ENCODE assay signal across 8 cellular contexts in the genomic region with DNA sequence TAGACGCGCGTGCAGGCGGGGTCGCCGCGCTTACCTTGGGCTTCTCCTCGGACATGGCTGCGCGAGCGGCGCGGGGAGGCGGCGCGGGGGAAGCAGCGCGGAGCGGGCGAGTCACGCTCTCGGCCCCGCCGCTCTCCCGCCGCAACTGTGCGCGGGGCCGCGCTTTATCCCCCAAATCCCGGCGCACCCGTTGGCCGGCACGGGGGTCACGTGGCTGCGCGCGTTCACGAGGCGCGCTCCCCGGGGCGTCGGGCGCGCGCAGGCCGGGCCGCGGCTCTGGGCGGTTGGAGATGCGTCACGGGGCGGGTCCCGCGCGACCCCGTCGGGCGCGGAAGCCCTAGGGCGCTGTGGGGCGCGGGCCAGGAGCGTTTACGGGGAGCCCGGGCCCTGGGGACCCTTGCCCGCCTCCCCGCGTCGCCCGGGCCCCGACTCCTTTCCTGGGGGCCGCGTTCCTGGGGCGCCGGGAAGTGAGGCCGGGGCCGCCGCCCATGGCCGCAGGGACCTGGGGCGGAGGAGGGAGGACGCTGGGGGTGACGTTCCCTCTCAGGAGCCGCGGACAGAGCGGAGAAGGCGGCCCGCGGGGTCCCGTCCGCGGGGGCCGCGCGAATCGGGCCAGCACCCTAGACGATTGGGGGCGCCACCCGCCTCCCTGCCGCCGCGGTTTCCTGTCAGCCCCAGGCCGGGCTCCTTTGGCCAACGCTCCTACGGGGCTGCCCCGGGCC. TPM values are rescaled to one million over a fixed set of nuclear protein-coding genes. Genes with fewer than 3 reads are reported as not detected.
DNase-seq lines count a peak whose midpoint lies in the region; ATAC-seq and TF ChIP-seq lines count a peak whose summit lies in the region.

A gene (minus strand): TSS at position 149 of the 722 bp plus-strand sequence. CDS start 94 bp downstream, at position 55.

- ATAC-seq in GM21381 (IDR thresholded peaks at IDR 0.05; ENCODE audit: unreplicated experiment): peak; percentile 61
- ATAC-seq in SK-N-SH treated with all-trans-retinoic acid at 6 μM for 48 hours: peak; percentile 55

- H3K4me3 Mint-ChIP-seq in activated naive CD4-positive, alpha-beta T cell treated with anti-CD3 and anti-CD28 coated beads, Interleukin-2, amount 10 ng/mL, durations not matched to agents 7 days and 5 days: peak within 1 kb of the TSS; percentile 67

- peaks cover 16% of the 10 kb centered on the region for H3K4me1 Mint-ChIP-seq in activated naive CD4-positive, alpha-beta T cell treated with anti-CD3 and anti-CD28 coated beads, Interleukin-2, amount 10 ng/mL, durations not matched to agents 7 days and 5 days

- peaks cover 11% of the 10 kb centered on the region for H3K36me3 Mint-ChIP-seq in activated naive CD4-positive, alpha-beta T cell treated with anti-CD3 and anti-CD28 coated beads, Interleukin-2, amount 10 ng/mL, durations not matched to agents 7 days and 5 days

- CTCF ChIA-PET in activated naive CD4-positive, alpha-beta T cell treated with anti-CD3 and anti-CD28 coated beads, Interleukin-2, amount 10 ng/mL, durations not matched to agents 7 days and 5 days (lab: Charles Lee): interaction anchor here (0.6 to 1.3 kb wide), 3 partner anchors 9 to 17 kb away, joined by 3 read pairs; no protein-coding TSS in a partner anchor

- peaks cover 28% of the 10 kb centered on the region for H3K27me3 Mint-ChIP-seq in activated naive CD4-positive, alpha-beta T cell treated with anti-CD3 and anti-CD28 coated beads, Interleukin-2, amount 10 ng/mL, durations not matched to agents 7 days and 5 days

- peak within 1 kb of the TSS; percentile 77 for H3K27ac Mint-ChIP-seq in activated naive CD4-positive, alpha-beta T cell treated with anti-CD3 and anti-CD28 coated beads, Interleukin-2, amount 10 ng/mL, durations not matched to agents 7 days and 5 days

- H3K9me3 Mint-ChIP-seq in activated naive CD4-positive, alpha-beta T cell treated with anti-CD3 and anti-CD28 coated beads, Interleukin-2, amount 10 ng/mL, durations not matched to agents 7 days and 5 days: peaks cover 22% of the 10 kb centered on the region

- DNase-seq in DMS79 (lab: John Stamatoyannopoulos, UW) (peak; percentile 17), HuH-7 (ENCODE audit: low spot score) (peak; percentile 91), globus pallidus (ENCODE audit: low spot score) (peak; percentile 74), occipital lobe (lab: John Stamatoyannopoulos, UW) (peak; percentile 79), superior temporal gyrus (ENCODE audit: extremely low spot score) (peak; percentile 76)
- DNase-seq in activated naive CD4-positive, alpha-beta T cell treated with anti-CD3 and anti-CD28 coated beads, Interleukin-2, amount 10 ng/mL, durations not matched to agents 7 days and 5 days: peak; percentile 85

TF ChIP-seq in SK-N-SH treated with all-trans-retinoic acid at 6 μM for 48 hours, 23 proteins besides CTCF, POLR2A, EP300 and RAD21 (continues in another document):
- TF ChIP-seq, protein P1, sequence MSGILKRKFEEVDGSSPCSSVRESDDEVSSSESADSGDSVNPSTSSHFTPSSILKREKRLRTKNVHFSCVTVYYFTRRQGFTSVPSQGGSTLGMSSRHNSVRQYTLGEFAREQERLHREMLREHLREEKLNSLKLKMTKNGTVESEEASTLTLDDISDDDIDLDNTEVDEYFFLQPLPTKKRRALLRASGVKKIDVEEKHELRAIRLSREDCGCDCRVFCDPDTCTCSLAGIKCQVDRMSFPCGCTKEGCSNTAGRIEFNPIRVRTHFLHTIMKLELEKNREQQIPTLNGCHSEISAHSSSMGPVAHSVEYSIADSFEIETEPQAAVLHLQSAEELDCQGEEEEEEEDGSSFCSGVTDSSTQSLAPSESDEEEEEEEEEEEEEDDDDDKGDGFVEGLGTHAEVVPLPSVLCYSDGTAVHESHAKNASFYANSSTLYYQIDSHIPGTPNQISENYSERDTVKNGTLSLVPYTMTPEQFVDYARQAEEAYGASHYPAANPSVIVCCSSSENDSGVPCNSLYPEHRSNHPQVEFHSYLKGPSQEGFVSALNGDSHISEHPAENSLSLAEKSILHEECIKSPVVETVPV (CRISPR knock-in tag; IDR thresholded peaks at IDR 0.05): no peak
- TF ChIP-seq TCF4 (CRISPR knock-in tag; IDR thresholded peaks at IDR 0.05; ENCODE audit: borderline replicate concordance) (no peak), BACH2 (CRISPR knock-in tag; IDR thresholded peaks at IDR 0.05; ENCODE audit: borderline replicate concordance) (peak; percentile 97), ISL1 (CRISPR knock-in tag; IDR thresholded peaks at IDR 0.05) (peak; percentile 44), ZFP3 (CRISPR knock-in tag; IDR thresholded peaks at IDR 0.05) (peak; percentile 88), OSR1 (CRISPR knock-in tag; IDR thresholded peaks at IDR 0.05) (peak; percentile 96), ZNF565 (CRISPR knock-in tag; conservative IDR thresholded peaks at IDR 0.05; ENCODE audit: low read depth) (no peak), SNAI2 (CRISPR knock-in tag; IDR thresholded peaks at IDR 0.05) (peak; percentile 99), ZC3H10 (CRISPR knock-in tag; IDR thresholded peaks at IDR 0.05) (peak; percentile 78), ARNTL (CRISPR knock-in tag; IDR thresholded peaks at IDR 0.05; ENCODE audit: borderline replicate concordance, low read depth) (peak; percentile 91), ZNF70 (CRISPR knock-in tag; IDR thresholded peaks at IDR 0.05) (peak; percentile 65; the same call in 1 of the 2 replicates), ZFP30 (CRISPR knock-in tag; IDR thresholded peaks at IDR 0.05) (peak; percentile 62; the same call in 1 of the 2 replicates), RARB (CRISPR knock-in tag; IDR thresholded peaks at IDR 0.05) (no peak), CSDC2 (CRISPR knock-in tag; IDR thresholded peaks at IDR 0.05) (peak; percentile 99)
- TF ChIP-seq, protein P2, sequence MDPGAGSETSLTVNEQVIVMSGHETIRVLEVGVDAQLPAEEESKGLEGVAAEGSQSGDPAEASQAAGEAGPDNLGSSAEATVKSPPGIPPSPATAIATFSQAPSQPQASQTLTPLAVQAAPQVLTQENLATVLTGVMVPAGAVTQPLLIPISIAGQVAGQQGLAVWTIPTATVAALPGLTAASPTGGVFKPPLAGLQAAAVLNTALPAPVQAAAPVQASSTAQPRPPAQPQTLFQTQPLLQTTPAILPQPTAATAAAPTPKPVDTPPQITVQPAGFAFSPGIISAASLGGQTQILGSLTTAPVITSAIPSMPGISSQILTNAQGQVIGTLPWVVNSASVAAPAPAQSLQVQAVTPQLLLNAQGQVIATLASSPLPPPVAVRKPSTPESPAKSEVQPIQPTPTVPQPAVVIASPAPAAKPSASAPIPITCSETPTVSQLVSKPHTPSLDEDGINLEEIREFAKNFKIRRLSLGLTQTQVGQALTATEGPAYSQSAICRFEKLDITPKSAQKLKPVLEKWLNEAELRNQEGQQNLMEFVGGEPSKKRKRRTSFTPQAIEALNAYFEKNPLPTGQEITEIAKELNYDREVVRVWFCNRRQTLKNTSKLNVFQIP (CRISPR knock-in tag; IDR thresholded peaks at IDR 0.05; ENCODE audit: borderline replicate concordance, low read depth): no peak
- TF ChIP-seq, protein P3, sequence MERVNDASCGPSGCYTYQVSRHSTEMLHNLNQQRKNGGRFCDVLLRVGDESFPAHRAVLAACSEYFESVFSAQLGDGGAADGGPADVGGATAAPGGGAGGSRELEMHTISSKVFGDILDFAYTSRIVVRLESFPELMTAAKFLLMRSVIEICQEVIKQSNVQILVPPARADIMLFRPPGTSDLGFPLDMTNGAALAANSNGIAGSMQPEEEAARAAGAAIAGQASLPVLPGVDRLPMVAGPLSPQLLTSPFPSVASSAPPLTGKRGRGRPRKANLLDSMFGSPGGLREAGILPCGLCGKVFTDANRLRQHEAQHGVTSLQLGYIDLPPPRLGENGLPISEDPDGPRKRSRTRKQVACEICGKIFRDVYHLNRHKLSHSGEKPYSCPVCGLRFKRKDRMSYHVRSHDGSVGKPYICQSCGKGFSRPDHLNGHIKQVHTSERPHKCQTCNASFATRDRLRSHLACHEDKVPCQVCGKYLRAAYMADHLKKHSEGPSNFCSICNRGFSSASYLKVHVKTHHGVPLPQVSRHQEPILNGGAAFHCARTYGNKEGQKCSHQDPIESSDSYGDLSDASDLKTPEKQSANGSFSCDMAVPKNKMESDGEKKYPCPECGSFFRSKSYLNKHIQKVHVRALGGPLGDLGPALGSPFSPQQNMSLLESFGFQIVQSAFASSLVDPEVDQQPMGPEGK (CRISPR knock-in tag; IDR thresholded peaks at IDR 0.05; ENCODE audit: borderline replicate concordance): no peak
- TF ChIP-seq, protein P4, sequence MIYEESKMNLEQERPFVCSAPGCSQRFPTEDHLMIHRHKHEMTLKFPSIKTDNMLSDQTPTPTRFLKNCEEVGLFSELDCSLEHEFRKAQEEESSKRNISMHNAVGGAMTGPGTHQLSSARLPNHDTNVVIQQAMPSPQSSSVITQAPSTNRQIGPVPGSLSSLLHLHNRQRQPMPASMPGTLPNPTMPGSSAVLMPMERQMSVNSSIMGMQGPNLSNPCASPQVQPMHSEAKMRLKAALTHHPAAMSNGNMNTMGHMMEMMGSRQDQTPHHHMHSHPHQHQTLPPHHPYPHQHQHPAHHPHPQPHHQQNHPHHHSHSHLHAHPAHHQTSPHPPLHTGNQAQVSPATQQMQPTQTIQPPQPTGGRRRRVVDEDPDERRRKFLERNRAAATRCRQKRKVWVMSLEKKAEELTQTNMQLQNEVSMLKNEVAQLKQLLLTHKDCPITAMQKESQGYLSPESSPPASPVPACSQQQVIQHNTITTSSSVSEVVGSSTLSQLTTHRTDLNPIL (CRISPR knock-in tag; IDR thresholded peaks at IDR 0.05; ENCODE audit: low read depth): no peak

RNA-seq across cellular contexts. Expression of the gene that starts here (rescaled TPM):
- 46.3 TPM for total RNA-seq in occipital lobe

Comparison
In these comparisons a context has a peak if more than half of its experiments do, and no peak if none do; other contexts are left out.
1. Peak in every context shown above with its lines: DNase-seq and ATAC-seq.
2. DNase-seq: peak in every context shown above with its lines; median percentile 91 in HuH-7; 85 in activated naive CD4-positive, alpha-beta T cell treated with anti-CD3 and anti-CD28 coated beads, Interleukin-2, amount 10 ng/mL, durations not matched to agents 7 days and 5 days; 79 in occipital lobe; 76 in superior temporal gyrus; 74 in globus pallidus; 17 in DMS79.